1 cellular context compared by ENCODE assay signal in genomic region chr2:177078416-177078815, GRCh38.
TF ChIP-seq lines count a peak whose summit lies in the region.

No MANE protein-coding gene starts in this region.

TF ChIP-seq in HepG2, 621 proteins besides CTCF, POLR2A, EP300 and RAD21 (continued from another document):
- TF ChIP-seq, protein P1, sequence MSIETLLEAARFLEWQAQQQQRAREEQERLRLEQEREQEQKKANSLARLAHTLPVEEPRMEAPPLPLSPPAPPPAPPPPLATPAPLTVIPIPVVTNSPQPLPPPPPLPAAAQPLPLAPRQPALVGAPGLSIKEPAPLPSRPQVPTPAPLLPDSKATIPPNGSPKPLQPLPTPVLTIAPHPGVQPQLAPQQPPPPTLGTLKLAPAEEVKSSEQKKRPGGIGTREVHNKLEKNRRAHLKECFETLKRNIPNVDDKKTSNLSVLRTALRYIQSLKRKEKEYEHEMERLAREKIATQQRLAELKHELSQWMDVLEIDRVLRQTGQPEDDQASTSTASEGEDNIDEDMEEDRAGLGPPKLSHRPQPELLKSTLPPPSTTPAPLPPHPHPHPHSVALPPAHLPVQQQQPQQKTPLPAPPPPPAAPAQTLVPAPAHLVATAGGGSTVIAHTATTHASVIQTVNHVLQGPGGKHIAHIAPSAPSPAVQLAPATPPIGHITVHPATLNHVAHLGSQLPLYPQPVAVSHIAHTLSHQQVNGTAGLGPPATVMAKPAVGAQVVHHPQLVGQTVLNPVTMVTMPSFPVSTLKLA (IDR thresholded peaks at IDR 0.05): peak; percentile 32; the same call in 1 of the 2 replicates
- TF ChIP-seq ZNF766 (CRISPR knock-in tag; IDR thresholded peaks at IDR 0.05; ENCODE audit: borderline replicate concordance) (no peak), CEBPB (IDR thresholded peaks at IDR 0.05; ENCODE audit: borderline replicate concordance, low read depth, low read length) (peak; percentile 71; the same call in 1 of the 2 replicates), HOXA7 (CRISPR knock-in tag; IDR thresholded peaks at IDR 0.05) (no peak), ATF7 (IDR thresholded peaks at IDR 0.05) (peak; percentile 43; the same call in 1 of the 2 replicates), ATF7 (CRISPR knock-in tag; IDR thresholded peaks at IDR 0.05) (no peak), KLF13 (CRISPR knock-in tag; IDR thresholded peaks at IDR 0.05) (no peak), SUZ12 (IDR thresholded peaks at IDR 0.05; ENCODE audit: low read depth, low read length) (no peak), GATAD1 (CRISPR knock-in tag; IDR thresholded peaks at IDR 0.05) (no peak), ZNF318 (CRISPR knock-in tag; IDR thresholded peaks at IDR 0.05) (no peak)
